In genomic region chr1:203593723-203594122, GRCh38 we compare ENCODE assay signal across 8 cellular contexts. TPM values are rescaled to one million over a fixed set of nuclear protein-coding genes. Genes with fewer than 3 reads are reported as not detected.
A peak's percentile ranks its signal among the peaks of the same experiment; 100 is the strongest.
DNase-seq lines count a peak whose midpoint lies in the region; ATAC-seq and TF ChIP-seq lines count a peak whose summit lies in the region.

No MANE protein-coding gene starts in this region.

- no peak for DNase-seq in GM10248 (ENCODE audit: extremely low spot score)
- DNase-seq in activated T-cell treated with anti-CD3 and anti-CD28 coated beads, Interleukin-2, amount 50 U/mL, for 1 hour = peak; percentile 63
- peak; percentile 46 for DNase-seq in hepatocyte (ENCODE audit: low spot score)
- peak; percentile 16 to 38 for DNase-seq in stimulated activated CD8-positive, alpha-beta memory T cell treated with anti-CD3 and anti-CD28 coated beads, Interleukin-2, amount 100 ng/mL, for 48 hours (ENCODE audit: low read depth in 2 of 2)
- DNase-seq in SHP77 (lab: John Stamatoyannopoulos, UW) = no peak
- no peak for DNase-seq in hippocampal formation (lab: John Stamatoyannopoulos, UW)

- no peaks in the 10 kb centered on the region; the same call in 1 of the 2 replicates for H3K27me3 ChIP-seq in OCI-LY1 (ENCODE audit: insufficient read depth, low read length)
- no peaks in the 10 kb centered on the region for H3K27me3 ChIP-seq in hepatocyte

- H3K9me3 ChIP-seq in OCI-LY1 (ENCODE audit: low read length) (no peaks in the 10 kb centered on the region), hepatocyte (ENCODE audit: low read depth) (no peaks in the 10 kb centered on the region)

- H4K20me1 ChIP-seq in OCI-LY1 (ENCODE audit: insufficient read depth, low read length) = no peaks in the 10 kb centered on the region
- H4K20me1 ChIP-seq in hepatocyte (ENCODE audit: insufficient read depth, poor library complexity, severe bottlenecking) = no peaks in the 10 kb centered on the region

- H3K79me2 ChIP-seq in OCI-LY1 (ENCODE audit: insufficient read depth, low read length) (no peaks in the 10 kb centered on the region), hepatocyte (no peaks in the 10 kb centered on the region)

- no peaks in the 10 kb centered on the region for H3K9me2 ChIP-seq in OCI-LY1 (ENCODE audit: low read depth, low read length)
- no peaks in the 10 kb centered on the region for H3K9me2 ChIP-seq in hepatocyte (replicated peaks; ENCODE audit: insufficient read depth)

- TF ChIP-seq CTCF in GM10248 (IDR thresholded peaks at IDR 0.05; ENCODE audit: control extremely low read depth, extremely low read depth, low read depth, missing control alignments) (peak; percentile 27), OCI-LY1 (IDR thresholded peaks at IDR 0.05; ENCODE audit: low read length) (peak; percentile 59), hepatocyte (IDR thresholded peaks at IDR 0.05; ENCODE audit: poor library complexity) (no peak)

- 76% methylated on average over 4 of the region's 4 CpGs for WGBS in hepatocyte (ENCODE audit: low lambda C conversion rate, missing lambda C conversion rate)

- CTCF ChIA-PET in GM10248 (lab: Yijun Ruan, JAX) = interaction anchor here (0.7 to 3.8 kb wide), 7 partner anchors 8 to 325 kb away, joined by 3 to 39 read pairs (median 3); no protein-coding TSS in a partner anchor

- POLR2A ChIA-PET in GM10248 (lab: Yijun Ruan, JAX) = interaction anchor here (0.6 kb wide), 1 partner anchor 110 kb away, joined by 4 read pairs; no protein-coding TSS in a partner anchor

- no peak overlapping the region for H3K9ac ChIP-seq in OCI-LY1 (ENCODE audit: low read length)

- no peak overlapping the region for H3K4me2 ChIP-seq in OCI-LY1 (ENCODE audit: low read length)
- no peak overlapping the region for H3K4me2 ChIP-seq in hepatocyte

- no peaks in the 10 kb centered on the region for H3K36me3 ChIP-seq in OCI-LY1 (ENCODE audit: insufficient read depth, low read length)
- no peaks in the 10 kb centered on the region for H3K36me3 ChIP-seq in hepatocyte (replicated peaks; ENCODE audit: insufficient read depth, low read depth)

- no peaks in the 10 kb centered on the region for H3F3A ChIP-seq in OCI-LY1 (ENCODE audit: insufficient read depth, low read length)

- H3K4me3 ChIP-seq in OCI-LY1 (ENCODE audit: low read depth, low read length, poor library complexity, severe bottlenecking) (no peak overlapping the region), hepatocyte (no peak overlapping the region)

- no peak for ATAC-seq in HG02840 (IDR thresholded peaks at IDR 0.05; ENCODE audit: low FRiP score, unreplicated experiment)

- H3K27ac ChIP-seq in OCI-LY1 (ENCODE audit: low read depth, low read length, poor library complexity, severe bottlenecking) (no peak overlapping the region), hepatocyte (peak overlapping the region; percentile 83)

- H3K4me1 ChIP-seq in OCI-LY1 (ENCODE audit: insufficient read depth, low read length, severe bottlenecking) = no peaks in the 10 kb centered on the region
- peaks cover 38% of the 10 kb centered on the region for H3K4me1 ChIP-seq in hepatocyte (ENCODE audit: insufficient read depth)

- H2AFZ ChIP-seq in OCI-LY1 (ENCODE audit: low read length) (no peak overlapping the region), hepatocyte (no peak overlapping the region)

RNA-seq across cellular contexts. Expression of gene ATP2B4, which starts 32.9 kb away (rescaled TPM):
- 60.6 and 64.0 TPM in 2 replicates for total RNA-seq in hepatocyte
- polyA plus RNA-seq in hepatocyte = 30.7 and 34.5 TPM in 2 replicates

Comparison
In these comparisons a context has a peak if more than half of its experiments do, and no peak if none do; other contexts are left out.
1. DNase-seq: peak in activated T-cell treated with anti-CD3 and anti-CD28 coated beads, Interleukin-2, amount 50 U/mL, for 1 hour (single experiment), hepatocyte (single experiment) and stimulated activated CD8-positive, alpha-beta memory T cell treated with anti-CD3 and anti-CD28 coated beads, Interleukin-2, amount 100 ng/mL, for 48 hours (2 of 2); none in GM10248 (single experiment), SHP77 (0 of 2) and hippocampal formation (0 of 2).